In the genomic region with DNA sequence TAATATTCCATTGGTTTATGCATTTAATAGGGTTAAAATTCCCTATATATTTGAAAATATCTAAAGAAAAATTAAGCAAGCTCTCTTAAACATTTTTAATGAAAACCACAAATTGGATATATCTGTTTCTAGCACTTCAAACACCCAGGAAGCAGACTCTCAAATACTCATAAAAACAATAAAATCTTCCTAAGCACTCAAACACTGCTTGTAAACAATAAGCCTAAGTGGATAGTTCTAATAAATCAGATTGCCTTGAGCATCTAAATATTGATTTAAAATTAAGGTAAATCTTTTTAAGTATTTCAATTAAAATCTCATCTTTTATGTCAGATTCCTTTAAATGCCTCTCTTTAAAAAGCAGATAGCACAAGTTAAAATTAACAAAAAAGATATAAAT, we compare ENCODE assay signal across 31 cellular contexts.
"Had no signal": no experiment of that assay in that cellular context is flagged by ENCODE, and none has a peak within 500 bp of the region (broad histone marks: within the 10 kb centered on the region; RNA-seq: fewer than 3 reads in every experiment).

No MANE protein-coding gene starts in this region.

- DNase-seq: activated CD4-positive, alpha-beta memory T cell treated with anti-CD3 and anti-CD28 coated beads for 36 hours; activated CD4-positive, alpha-beta T cell treated with anti-CD3 and anti-CD28 coated beads for 36 hours; activated CD4-positive, alpha-beta T cell treated with anti-CD3 and anti-CD28 coated beads, Interleukin-2, amount 10 ng/mL, durations not matched to agents 24 days and 14 days; activated CD4-positive, CD25-positive, alpha-beta regulatory T cell; activated CD4-positive, CD25-positive, alpha-beta regulatory T cell treated with anti-CD3 and anti-CD28 coated beads, Interleukin-2, amount 50 U/mL, for 72 hours; activated CD8-positive, alpha-beta memory T cell treated with anti-CD3 and anti-CD28 coated beads, Interleukin-2, amount 10 ng/mL, durations not matched to agents 7 days and 5 days; activated CD8-positive, alpha-beta memory T cell treated with anti-CD3 and anti-CD28 coated beads, Interleukin-2, amount 50 U/mL, for 4 hours; activated CD8-positive, alpha-beta T cell treated with anti-CD3 and anti-CD28 coated beads, Interleukin-2, amount 10 ng/mL, durations not matched to agents 7 days and 5 days; activated gamma-delta T cell; activated naive CD4-positive, alpha-beta T cell; activated naive CD4-positive, alpha-beta T cell treated with anti-CD3 and anti-CD28 coated beads, Interleukin-2, amount 10 ng/mL, durations not matched to agents 7 days and 5 days; activated naive CD8-positive, alpha-beta T cell treated with anti-CD3 and anti-CD28 coated beads, Interleukin-2, amount 10 ng/mL, durations not matched to agents 7 days and 5 days; activated T-cell treated with anti-CD3 and anti-CD28 coated beads, Interleukin-2, amount 50 U/mL, for 1 hour; activated T-cell treated with anti-CD3 and anti-CD28 coated beads, Interleukin-2, amount 50 U/mL, for 48 hours; central memory CD4-positive, alpha-beta T cell; cerebellar nuclear complex; dorsolateral prefrontal cortex; effector memory CD4-positive, alpha-beta T cell; endodermal cell; erythroblast; foreskin keratinocyte; gastrocnemius medialis; glutamatergic neuron; heart left ventricle; T-helper 17 cell; T1000 had no signal

- H3K4me3 ChIP-seq: ascending aorta, breast epithelium, cardiac muscle cell, coronary artery, dorsolateral prefrontal cortex, esophagus muscularis mucosa, gastrocnemius medialis, heart left ventricle had no signal

- H3K9me3 ChIP-seq: ascending aorta, breast epithelium, esophagus muscularis mucosa, gastrocnemius medialis, heart left ventricle had no signal

- H3K4me1 ChIP-seq: ascending aorta, breast epithelium, foreskin keratinocyte, heart left ventricle had no signal

- H3K27me3 ChIP-seq: ascending aorta, breast epithelium, cardiac muscle cell, dorsolateral prefrontal cortex, esophagus muscularis mucosa, foreskin keratinocyte, gastrocnemius medialis, heart left ventricle had no signal

- H3K36me3 ChIP-seq: ascending aorta, breast epithelium, cardiac muscle cell, esophagus muscularis mucosa, gastrocnemius medialis, heart left ventricle had no signal

- H3K27ac ChIP-seq: ascending aorta, breast epithelium, cardiac muscle cell, coronary artery, dorsolateral prefrontal cortex, esophagus muscularis mucosa, foreskin keratinocyte, gastrocnemius medialis, heart left ventricle had no signal
